ENCODE assay signal across 23 cellular contexts in genomic region chr5:83688321-83688720, GRCh38.
"Had no signal": no experiment of that assay in that cellular context is flagged by ENCODE, and none has a peak within 500 bp of the region (broad histone marks: within the 10 kb centered on the region; RNA-seq: fewer than 3 reads in every experiment).

No MANE protein-coding gene starts in this region.

- H3K27me3 Mint-ChIP-seq: stimulated activated naive CD8-positive, alpha-beta T cell treated with anti-CD3 and anti-CD28 coated beads, Interleukin-15, amount 100 ng/mL, for 72 hours had no signal

- H3K27ac Mint-ChIP-seq: immature natural killer cell; mesothelial cell of epicardium; naive thymus-derived CD4-positive, alpha-beta T cell; nephron; neural progenitor cell; stimulated activated naive CD8-positive, alpha-beta T cell treated with anti-CD3 and anti-CD28 coated beads, Interleukin-15, amount 100 ng/mL, for 72 hours had no signal

- H3K36me3 Mint-ChIP-seq: immature natural killer cell; mesothelial cell of epicardium; naive thymus-derived CD4-positive, alpha-beta T cell; neural progenitor cell had no signal

- H3K9me3 Mint-ChIP-seq: neural progenitor cell had no signal

- H3K4me3 Mint-ChIP-seq: immature natural killer cell; mesothelial cell of epicardium; naive thymus-derived CD4-positive, alpha-beta T cell; nephron; neural progenitor cell; stimulated activated naive CD8-positive, alpha-beta T cell treated with anti-CD3 and anti-CD28 coated beads, Interleukin-15, amount 100 ng/mL, for 72 hours had no signal

- DNase-seq: dermis blood vessel endothelial cell; effector memory CD4-positive, alpha-beta T cell; erythroblast; esophagus squamous epithelium; foreskin keratinocyte; glutamatergic neuron; heart right ventricle; immature natural killer cell; islet precursor cell; mesenchymal stem cell; naive thymus-derived CD4-positive, alpha-beta T cell; stimulated activated CD4-positive, alpha-beta T cell treated with anti-CD3 and anti-CD28 coated beads, Interleukin-12 subunit alpha, Interleukin-12 subunit beta, amount 100 ng/mL, for 4 hours; stimulated activated CD4-positive, alpha-beta T cell treated with anti-CD3 and anti-CD28 coated beads, Interleukin-1b, Interleukin-23, amount 100 ng/mL, for 48 hours; stimulated activated CD4-positive, alpha-beta T cell treated with anti-CD3 and anti-CD28 coated beads, Interleukin-4, amount 100 ng/mL, for 1 hour; stimulated activated CD8-positive, alpha-beta memory T cell treated with anti-CD3 and anti-CD28 coated beads, Interleukin-4, amount 100 ng/mL, for 48 hours; stimulated activated naive CD4-positive, alpha-beta T cell; stimulated activated naive CD8-positive, alpha-beta T cell treated with anti-CD3 and anti-CD28 coated beads, Interleukin-15, amount 100 ng/mL, for 72 hours; transverse colon; upper lobe of right lung; uterus had no signal

- H3K4me1 Mint-ChIP-seq: immature natural killer cell; mesothelial cell of epicardium; naive thymus-derived CD4-positive, alpha-beta T cell; nephron; stimulated activated naive CD8-positive, alpha-beta T cell treated with anti-CD3 and anti-CD28 coated beads, Interleukin-15, amount 100 ng/mL, for 72 hours had no signal
